In the genomic region with DNA sequence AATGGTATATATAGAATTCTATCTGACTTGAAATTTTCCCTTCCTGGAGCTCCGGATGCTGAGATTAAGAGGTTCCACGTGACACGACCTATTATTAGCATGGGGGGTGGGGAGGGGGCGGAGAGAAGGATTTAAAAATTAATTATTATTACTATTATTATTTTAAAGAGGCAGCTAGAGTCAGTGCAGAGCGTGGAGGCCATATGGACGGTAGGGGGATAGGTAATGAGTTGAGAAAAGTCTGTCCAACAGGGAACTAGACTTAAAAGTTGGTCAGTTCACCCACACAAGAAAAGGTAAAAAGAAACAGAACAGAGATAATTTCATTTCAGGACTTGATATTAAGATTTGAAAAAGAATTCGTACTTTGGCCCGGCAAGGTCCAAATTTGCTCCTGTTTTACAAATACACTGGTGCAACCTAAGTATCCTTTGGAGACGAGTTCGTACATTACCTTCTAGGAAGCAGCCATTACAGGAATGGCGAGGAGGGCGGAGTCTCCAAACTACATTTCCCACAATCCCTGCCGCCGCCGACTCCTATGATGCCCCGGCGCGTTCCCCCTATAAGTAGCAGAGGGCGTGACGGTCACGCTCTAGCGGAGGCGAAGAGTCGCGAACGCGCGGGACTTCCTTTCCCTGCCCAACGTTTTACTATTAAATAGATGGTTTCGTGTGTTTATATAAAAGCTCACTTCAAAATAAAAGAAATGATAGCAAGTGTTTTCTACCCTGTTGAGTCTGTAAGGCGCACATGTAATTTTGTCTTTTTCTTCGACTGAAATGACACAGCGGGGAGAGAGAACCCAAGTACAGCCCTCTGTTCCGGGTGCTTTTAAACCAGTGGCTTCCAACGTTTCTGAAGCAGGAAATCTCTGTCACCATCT, we compare ENCODE assay signal across 1 cellular context.
TF ChIP-seq lines count a peak whose summit lies in the region.

A gene with protein sequence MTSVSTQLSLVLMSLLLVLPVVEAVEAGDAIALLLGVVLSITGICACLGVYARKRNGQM (minus strand): TSS at position 481 of the 886 bp plus-strand sequence. CDS start 976 bp downstream, outside the sequence.

TF ChIP-seq in HEK293, 187 proteins besides CTCF, POLR2A, EP300 and RAD21 (continued from another document and continues in another):
- no peak for TF ChIP-seq ZNF280D (tag by site-specific recombination; IDR thresholded peaks at IDR 0.05)
- peak; percentile 69 for TF ChIP-seq ZNF341 (tag by site-specific recombination; IDR thresholded peaks at IDR 0.05; ENCODE audit: low read depth)
- TF ChIP-seq ZNF19 (tag by site-specific recombination; IDR thresholded peaks at IDR 0.05; ENCODE audit: low read depth), result no peak
- TF ChIP-seq GLI4 (tag by site-specific recombination; IDR thresholded peaks at IDR 0.05), result no peak
- no peak for TF ChIP-seq KLF7 (tag by site-specific recombination; IDR thresholded peaks at IDR 0.05; ENCODE audit: borderline replicate concordance)
- TF ChIP-seq ZNF174 (tag by site-specific recombination; IDR thresholded peaks at IDR 0.05), result no peak
- no peak for TF ChIP-seq ZNF175 (tag by site-specific recombination; IDR thresholded peaks at IDR 0.05)
- TF ChIP-seq BCL11B (tag by site-specific recombination; IDR thresholded peaks at IDR 0.05; ENCODE audit: low read depth), result no peak
- TF ChIP-seq ZNF518A (tag by site-specific recombination; conservative IDR thresholded peaks at IDR 0.05; ENCODE audit: low read depth), result no peak
- peak; percentile 95; the same call in 1 of the 2 replicates for TF ChIP-seq ZNF785 (tag by site-specific recombination; IDR thresholded peaks at IDR 0.05)
- TF ChIP-seq FEZF1 (tag by site-specific recombination; IDR thresholded peaks at IDR 0.05), result no peak
- TF ChIP-seq ZBTB10 (tag by site-specific recombination; IDR thresholded peaks at IDR 0.05), result no peak
- TF ChIP-seq, protein P1, sequence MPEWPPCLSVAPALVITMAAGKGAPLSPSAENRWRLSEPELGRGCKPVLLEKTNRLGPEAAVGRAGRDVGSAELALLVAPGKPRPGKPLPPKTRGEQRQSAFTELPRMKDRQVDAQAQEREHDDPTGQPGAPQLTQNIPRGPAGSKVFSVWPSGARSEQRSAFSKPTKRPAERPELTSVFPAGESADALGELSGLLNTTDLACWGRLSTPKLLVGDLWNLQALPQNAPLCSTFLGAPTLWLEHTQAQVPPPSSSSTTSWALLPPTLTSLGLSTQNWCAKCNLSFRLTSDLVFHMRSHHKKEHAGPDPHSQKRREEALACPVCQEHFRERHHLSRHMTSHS (tag by site-specific recombination; IDR thresholded peaks at IDR 0.05), result no peak
- no peak for TF ChIP-seq ZNF791 (tag by site-specific recombination; IDR thresholded peaks at IDR 0.05)
- no peak for TF ChIP-seq ZNF157 (tag by site-specific recombination; IDR thresholded peaks at IDR 0.05)
- no peak for TF ChIP-seq ZBTB6 (tag by site-specific recombination; IDR thresholded peaks at IDR 0.05)
- TF ChIP-seq, protein P2, sequence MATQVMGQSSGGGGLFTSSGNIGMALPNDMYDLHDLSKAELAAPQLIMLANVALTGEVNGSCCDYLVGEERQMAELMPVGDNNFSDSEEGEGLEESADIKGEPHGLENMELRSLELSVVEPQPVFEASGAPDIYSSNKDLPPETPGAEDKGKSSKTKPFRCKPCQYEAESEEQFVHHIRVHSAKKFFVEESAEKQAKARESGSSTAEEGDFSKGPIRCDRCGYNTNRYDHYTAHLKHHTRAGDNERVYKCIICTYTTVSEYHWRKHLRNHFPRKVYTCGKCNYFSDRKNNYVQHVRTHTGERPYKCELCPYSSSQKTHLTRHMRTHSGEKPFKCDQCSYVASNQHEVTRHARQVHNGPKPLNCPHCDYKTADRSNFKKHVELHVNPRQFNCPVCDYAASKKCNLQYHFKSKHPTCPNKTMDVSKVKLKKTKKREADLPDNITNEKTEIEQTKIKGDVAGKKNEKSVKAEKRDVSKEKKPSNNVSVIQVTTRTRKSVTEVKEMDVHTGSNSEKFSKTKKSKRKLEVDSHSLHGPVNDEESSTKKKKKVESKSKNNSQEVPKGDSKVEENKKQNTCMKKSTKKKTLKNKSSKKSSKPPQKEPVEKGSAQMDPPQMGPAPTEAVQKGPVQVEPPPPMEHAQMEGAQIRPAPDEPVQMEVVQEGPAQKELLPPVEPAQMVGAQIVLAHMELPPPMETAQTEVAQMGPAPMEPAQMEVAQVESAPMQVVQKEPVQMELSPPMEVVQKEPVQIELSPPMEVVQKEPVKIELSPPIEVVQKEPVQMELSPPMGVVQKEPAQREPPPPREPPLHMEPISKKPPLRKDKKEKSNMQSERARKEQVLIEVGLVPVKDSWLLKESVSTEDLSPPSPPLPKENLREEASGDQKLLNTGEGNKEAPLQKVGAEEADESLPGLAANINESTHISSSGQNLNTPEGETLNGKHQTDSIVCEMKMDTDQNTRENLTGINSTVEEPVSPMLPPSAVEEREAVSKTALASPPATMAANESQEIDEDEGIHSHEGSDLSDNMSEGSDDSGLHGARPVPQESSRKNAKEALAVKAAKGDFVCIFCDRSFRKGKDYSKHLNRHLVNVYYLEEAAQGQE (tag by site-specific recombination; IDR thresholded peaks at IDR 0.05), result no peak
- no peak for TF ChIP-seq SALL2 (tag by site-specific recombination; IDR thresholded peaks at IDR 0.05; ENCODE audit: borderline replicate concordance)
- TF ChIP-seq ZNF548 (tag by site-specific recombination; IDR thresholded peaks at IDR 0.05), result no peak
- no peak for TF ChIP-seq ZNF670 (tag by site-specific recombination; IDR thresholded peaks at IDR 0.05; ENCODE audit: low read depth)
- TF ChIP-seq ZNF600 (tag by site-specific recombination; IDR thresholded peaks at IDR 0.05), result no peak
- TF ChIP-seq OSR2 (tag by site-specific recombination; IDR thresholded peaks at IDR 0.05), result peak; percentile 22; the same call in 1 of the 2 replicates
- no peak for TF ChIP-seq ZNF704 (tag by site-specific recombination; IDR thresholded peaks at IDR 0.05)
- TF ChIP-seq ZNF23 (tag by site-specific recombination; IDR thresholded peaks at IDR 0.05; ENCODE audit: borderline replicate concordance), result no peak
- TF ChIP-seq, protein P3, sequence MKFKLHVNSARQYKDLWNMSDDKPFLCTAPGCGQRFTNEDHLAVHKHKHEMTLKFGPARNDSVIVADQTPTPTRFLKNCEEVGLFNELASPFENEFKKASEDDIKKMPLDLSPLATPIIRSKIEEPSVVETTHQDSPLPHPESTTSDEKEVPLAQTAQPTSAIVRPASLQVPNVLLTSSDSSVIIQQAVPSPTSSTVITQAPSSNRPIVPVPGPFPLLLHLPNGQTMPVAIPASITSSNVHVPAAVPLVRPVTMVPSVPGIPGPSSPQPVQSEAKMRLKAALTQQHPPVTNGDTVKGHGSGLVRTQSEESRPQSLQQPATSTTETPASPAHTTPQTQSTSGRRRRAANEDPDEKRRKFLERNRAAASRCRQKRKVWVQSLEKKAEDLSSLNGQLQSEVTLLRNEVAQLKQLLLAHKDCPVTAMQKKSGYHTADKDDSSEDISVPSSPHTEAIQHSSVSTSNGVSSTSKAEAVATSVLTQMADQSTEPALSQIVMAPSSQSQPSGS (tag by site-specific recombination; IDR thresholded peaks at IDR 0.05; ENCODE audit: low read depth), result no peak
- 0 out of 2 replicates have a peak, but pooled peaks have one; percentile 30 for TF ChIP-seq EGR2 (tag by site-specific recombination; IDR thresholded peaks at IDR 0.05; ENCODE audit: low read depth)
- no peak for TF ChIP-seq ZIC2 (tag by site-specific recombination; IDR thresholded peaks at IDR 0.05)
- no peak for TF ChIP-seq ZSCAN30 (tag by site-specific recombination; IDR thresholded peaks at IDR 0.05)
- TF ChIP-seq YY2 (tag by site-specific recombination; IDR thresholded peaks at IDR 0.05), result peak; percentile 90
- no peak for TF ChIP-seq ZNF155 (tag by site-specific recombination; IDR thresholded peaks at IDR 0.05)
- TF ChIP-seq ZNF843 (tag by site-specific recombination; IDR thresholded peaks at IDR 0.05), result peak; percentile 40; the same call in 1 of the 2 replicates
- TF ChIP-seq ZNF2 (tag by site-specific recombination; IDR thresholded peaks at IDR 0.05), result no peak
- TF ChIP-seq SP2 (tag by site-specific recombination; IDR thresholded peaks at IDR 0.05), result 0 out of 2 replicates have a peak, but pooled peaks have one; percentile 25
- no peak for TF ChIP-seq HOXD13 (CRISPR knock-in tag; IDR thresholded peaks at IDR 0.05; ENCODE audit: borderline replicate concordance)
- TF ChIP-seq REPIN1 (tag by site-specific recombination; IDR thresholded peaks at IDR 0.05; ENCODE audit: low read depth), result peak; percentile 62; the same call in 1 of the 2 replicates
- TF ChIP-seq ZNF596 (tag by site-specific recombination; IDR thresholded peaks at IDR 0.05), result no peak
